ENCODE assay signal across 8 cellular contexts in genomic region chr17:8435245-8436168, GRCh38. TPM values are rescaled to one million over a fixed set of nuclear protein-coding genes. Genes with fewer than 3 reads are reported as not detected.
DNase-seq lines count a peak whose midpoint lies in the region; ATAC-seq and TF ChIP-seq lines count a peak whose summit lies in the region.

Gene NDEL1, plus strand, starts transcription at chr17:8435884. Its CDS starts 8,388 bp downstream, at chr17:8444272.

- no peak for TF ChIP-seq CTCF in WI38 (IDR thresholded peaks at IDR 0.05; ENCODE audit: low read depth, low read length)
- no peak for TF ChIP-seq CTCF in mammary epithelial cell (conservative IDR thresholded peaks at IDR 0.05 in 1 of 2, IDR thresholded peaks at IDR 0.05 in 1 of 2; ENCODE audit: extremely low read depth in 1 of 2, insufficient read depth in 1 of 2, low read depth in 1 of 2, low read length in 2 of 2)

- TF ChIP-seq POLR2A in GM18951 (IDR thresholded peaks at IDR 0.05; ENCODE audit: extremely low read depth, insufficient read depth, insufficient read length), result peak; percentile 95

- H3K9me3 ChIP-seq in mammary epithelial cell (replicated peaks; ENCODE audit: insufficient read depth, low read length) (no peaks in the 10 kb centered on the region), iPS-20b (ENCODE audit: insufficient read depth, low read depth, low read length) (no peaks in the 10 kb centered on the region)

- H3K27me3 ChIP-seq in mammary epithelial cell (ENCODE audit: insufficient read depth, low read length) (no peaks in the 10 kb centered on the region), iPS-20b (ENCODE audit: insufficient read depth, low read length) (no peaks in the 10 kb centered on the region)

- dilution Hi-C loops in mammary epithelial cell (cut with HindIII; ENCODE audit: low sequenced_read_pairs), result no loop called here

- H3K36me3 ChIP-seq in mammary epithelial cell (ENCODE audit: insufficient read depth, low read length), result peaks cover 7% of the 10 kb centered on the region
- H3K36me3 ChIP-seq in iPS-20b (ENCODE audit: insufficient read depth, low read depth, low read length), result peaks cover 4% of the 10 kb centered on the region; the same call in 1 of the 2 replicates

- H3K4me3 ChIP-seq in WI38 (ENCODE audit: low read depth, low read length) (peak within 1 kb of the TSS; percentile 90), mammary epithelial cell (replicated peaks in 1 of 3; ENCODE audit: insufficient read depth in 1 of 3, low read depth in 2 of 3, low read length in 3 of 3) (peak within 1 kb of the TSS; percentile 73 to 84 (median 82)), iPS-20b (ENCODE audit: low read length) (peak within 1 kb of the TSS; percentile 92), skin epidermis (peak within 1 kb of the TSS; percentile 69 to 100 (median 91))

- 7% methylated on average over 9 of the region's 68 CpGs for WGBS in mammary epithelial cell (ENCODE audit: low coverage, missing lambda C conversion rate)

- H3K9ac ChIP-seq in mammary epithelial cell (ENCODE audit: insufficient read depth, low read length) (peak within 1 kb of the TSS; percentile 96), iPS-20b (ENCODE audit: low read depth, low read length) (peak within 1 kb of the TSS; percentile 98)

- H2AFZ ChIP-seq in mammary epithelial cell (ENCODE audit: low read depth, low read length), result peak within 1 kb of the TSS; percentile 94

- DNase-seq in AG08395 (ENCODE audit: low spot score) (peak; percentile 100), NCI-H2227 treated with DMSO at 0.1 percent for 48 hours (lab: John Stamatoyannopoulos, UW) (peak; percentile 84), mammary epithelial cell (peak; percentile 98)

- H3K4me1 ChIP-seq in mammary epithelial cell (ENCODE audit: insufficient read depth, low read length) (peaks cover 15% of the 10 kb centered on the region), iPS-20b (ENCODE audit: insufficient read depth, low read length) (no peaks in the 10 kb centered on the region)

- H3K79me2 ChIP-seq in mammary epithelial cell (ENCODE audit: insufficient read depth, low read length), result peaks cover 47% of the 10 kb centered on the region

- ATAC-seq in HG03175 (IDR thresholded peaks at IDR 0.05; ENCODE audit: unreplicated experiment), result peak; percentile 97

- H4K20me1 ChIP-seq in mammary epithelial cell (ENCODE audit: insufficient read depth, low read length), result no peaks in the 10 kb centered on the region

- in situ Hi-C loops in GM18951 (cut with MboI; ENCODE audit: low sequenced_read_pairs, unreplicated experiment) (no loop called here), mammary epithelial cell (cut with MboI; ENCODE audit: low sequenced_read_pairs in 2 of 2) (no loop called here)

- peak within 1 kb of the TSS; percentile 91 for H3K4me2 ChIP-seq in mammary epithelial cell (ENCODE audit: insufficient read depth, low read depth, low read length)

- H3K27ac ChIP-seq in mammary epithelial cell (ENCODE audit: insufficient read depth, low read depth, low read length) (peak within 1 kb of the TSS; percentile 99), iPS-20b (ENCODE audit: low read length) (peak within 1 kb of the TSS; percentile 75), skin epidermis (peak within 1 kb of the TSS; percentile 95 to 100 (median 99))

- BruUV-seq in mammary epithelial cell (replicated peaks; lab: Mats Ljungman, UMichigan), result TSS peak; percentile 91

- CTCF ChIA-PET in mammary epithelial cell (lab: Charles Lee; ENCODE audit: low non-redundant PET), result interaction anchor here (0.6 kb wide), 1 partner anchor 362 kb away, joined by 3 read pairs; no protein-coding TSS in a partner anchor

- intact Hi-C loops in mammary epithelial cell (cut with micrococcal nuclease), result loop anchor here (1.0 kb wide), 2 partner anchors 25 to 52 kb away; partner anchors contain the start of gene RPL26

RNA-seq across cellular contexts. Expression of gene NDEL1, which starts in this region (rescaled TPM):
- 100 to 1,000 TPM in 1 of 2 donors, 10 to 100 TPM in 1; 55.7 to 102 TPM for total RNA-seq in mammary epithelial cell
- polyA plus RNA-seq in mammary epithelial cell, result 49.4 TPM
- polyA minus RNA-seq in mammary epithelial cell, result 36.7 TPM

Comparison
In these comparisons a context has a peak if more than half of its experiments do, and no peak if none do; other contexts are left out.
1. Peak in every context shown above with its lines: DNase-seq, ATAC-seq, H3K4me3 ChIP-seq and H3K27ac ChIP-seq.